In the genomic region with DNA sequence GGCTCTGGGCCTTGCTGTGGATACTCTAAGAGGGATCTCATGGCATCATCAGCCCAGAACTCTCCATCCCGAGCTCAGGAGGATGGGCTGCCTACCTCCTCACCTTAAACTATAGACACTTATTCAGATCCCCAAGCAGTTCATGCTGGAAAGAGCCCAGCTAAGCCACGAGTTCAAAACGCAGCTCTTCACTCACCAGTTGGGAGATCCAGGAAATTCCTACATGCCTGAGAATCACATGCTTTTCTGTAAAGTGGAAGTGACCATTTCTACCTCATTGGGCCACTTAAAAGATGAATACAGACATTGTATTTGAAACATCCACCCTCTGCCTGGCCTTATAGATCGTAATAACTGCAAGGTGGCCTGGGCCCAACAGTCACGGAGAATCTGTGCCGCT, we compare ENCODE assay signal across 29 cellular contexts. TPM values are rescaled to one million over a fixed set of nuclear protein-coding genes. Genes with fewer than 3 reads are reported as not detected.
DNase-seq lines count a peak whose midpoint lies in the region; ATAC-seq and TF ChIP-seq lines count a peak whose summit lies in the region.
"Had no signal": no experiment of that assay in that cellular context is flagged by ENCODE, and none has a peak within 500 bp of the region (broad histone marks: within the 10 kb centered on the region; RNA-seq: fewer than 3 reads in every experiment).

No MANE protein-coding gene starts in this region.

- no peak for ATAC-seq in activated T-helper 17 cell treated with anti-CD3 and anti-CD28 coated beads, Interleukin-2, amount 50 U/mL, for 72 hours (replicated peaks)
- ATAC-seq: CD8-positive, alpha-beta T cell; mucosa of descending colon; pancreas; stimulated activated naive CD8-positive, alpha-beta T cell treated with anti-CD3 and anti-CD28 coated beads, Interleukin-15, Interleukin-2, amounts not matched to agents 100 U/mL and 50 U/mL, for 24 hours had no signal

- no peak overlapping the region for H3K27ac Mint-ChIP-seq in activated T-helper 17 cell treated with anti-CD3 and anti-CD28 coated beads, Interleukin-2, amount 50 U/mL, for 72 hours
- H3K27ac Mint-ChIP-seq: CD8-positive, alpha-beta T cell; immature natural killer cell; type B pancreatic cell had no signal

- H3K36me3 Mint-ChIP-seq in activated T-helper 17 cell treated with anti-CD3 and anti-CD28 coated beads, Interleukin-2, amount 50 U/mL, for 72 hours (ENCODE audit: low read depth) = no peaks in the 10 kb centered on the region
- H3K36me3 Mint-ChIP-seq: CD8-positive, alpha-beta T cell; immature natural killer cell; type B pancreatic cell had no signal

- peak overlapping the region; percentile 30 to 85 for H3K4me3 ChIP-seq in ascending aorta
- H3K4me3 ChIP-seq in fibroblast of villous mesenchyme (ENCODE audit: low read depth, low read length) = no peak overlapping the region
- H3K4me3 ChIP-seq in suprapubic skin = peak overlapping the region; percentile 59
- H3K4me3 ChIP-seq: adrenal gland, dorsolateral prefrontal cortex, MG63, mucosa of descending colon, pancreas had no signal

- no peaks in the 10 kb centered on the region for H3K9me3 Mint-ChIP-seq in activated T-helper 17 cell treated with anti-CD3 and anti-CD28 coated beads, Interleukin-2, amount 50 U/mL, for 72 hours
- H3K9me3 Mint-ChIP-seq: CD8-positive, alpha-beta T cell; immature natural killer cell; nephron; type B pancreatic cell had no signal

- TF ChIP-seq EP300 in suprapubic skin (IDR thresholded peaks at IDR 0.05) = no peak

- no peak for TF ChIP-seq POLR2A in suprapubic skin (IDR thresholded peaks at IDR 0.05)

- peaks cover 4% of the 10 kb centered on the region for H3K4me1 Mint-ChIP-seq in activated T-helper 17 cell treated with anti-CD3 and anti-CD28 coated beads, Interleukin-2, amount 50 U/mL, for 72 hours

- H3K27me3 ChIP-seq in ascending aorta = no peaks in the 10 kb centered on the region
- peaks cover 17% of the 10 kb centered on the region for H3K27me3 ChIP-seq in suprapubic skin
- H3K27me3 ChIP-seq: MG63, pancreas, right atrium auricular region had no signal

- H3K27ac ChIP-seq in ascending aorta (peak overlapping the region; percentile 71 to 78), suprapubic skin (no peak overlapping the region)
- H3K27ac ChIP-seq: adrenal gland, pancreas had no signal

- H3K36me3 ChIP-seq in ascending aorta (peaks cover 18 to 55% of the 10 kb centered on the region in 2 donors), suprapubic skin (peaks cover 9% of the 10 kb centered on the region)
- H3K36me3 ChIP-seq: adrenal gland, pancreas had no signal

- H3K4me1 ChIP-seq in ascending aorta = peaks cover 15 to 69% of the 10 kb centered on the region in 2 donors
- peaks cover 31% of the 10 kb centered on the region for H3K4me1 ChIP-seq in suprapubic skin

- H3K4me3 Mint-ChIP-seq in activated T-helper 17 cell treated with anti-CD3 and anti-CD28 coated beads, Interleukin-2, amount 50 U/mL, for 72 hours = no peak overlapping the region
- H3K4me3 Mint-ChIP-seq: CD8-positive, alpha-beta T cell; immature natural killer cell had no signal

- intact Hi-C loops in ascending aorta (cut with DNase I) = no loop called here
- intact Hi-C loops in posterior cingulate gyrus (cut with DNase I) = no loop called here

- H3K27me3 Mint-ChIP-seq in activated T-helper 17 cell treated with anti-CD3 and anti-CD28 coated beads, Interleukin-2, amount 50 U/mL, for 72 hours = peaks cover 54% of the 10 kb centered on the region

- DNase-seq in GM03348 (ENCODE audit: low spot score) (peak; percentile 60), ascending aorta (ENCODE audit: low spot score in 2 of 2) (no peak), fibroblast of villous mesenchyme (ENCODE audit: low read depth) (peak; percentile 48), suprapubic skin (ENCODE audit: low spot score in 2 of 2) (no peak), RPMI8226 (no peak), posterior cingulate gyrus (no peak), NCI-H1048 (lab: John Stamatoyannopoulos, UW) (no peak)
- DNase-seq: activated CD4-positive, alpha-beta T cell treated with anti-CD3 and anti-CD28 coated beads for 1 hour; activated naive CD4-positive, alpha-beta T cell; activated T-cell treated with anti-CD3 and anti-CD28 coated beads, Interleukin-2, amount 50 U/mL, for 1 hour; adrenal gland; CD8-positive, alpha-beta T cell; dorsolateral prefrontal cortex; GOT3; immature natural killer cell; MG63; NCI-H1417; NCI-H2081 treated with DMSO at 0.1 percent for 48 hours; NCI-H446; SHP77; stimulated activated CD4-positive, alpha-beta T cell treated with anti-CD3 and anti-CD28 coated beads, Interleukin-15, amount 100 ng/mL, for 24 hours; stimulated activated naive CD8-positive, alpha-beta T cell treated with anti-CD3 and anti-CD28 coated beads, Interleukin-15, Interleukin-2, amounts not matched to agents 100 U/mL and 50 U/mL, for 24 hours; T-helper 1 cell had no signal

- H3K9me3 ChIP-seq in ascending aorta (no peaks in the 10 kb centered on the region), suprapubic skin (no peaks in the 10 kb centered on the region)
- H3K9me3 ChIP-seq: adrenal gland, MG63, mucosa of descending colon, pancreas, right atrium auricular region had no signal

- TF ChIP-seq CTCF in ascending aorta (IDR thresholded peaks at IDR 0.05) (no peak), fibroblast of villous mesenchyme (IDR thresholded peaks at IDR 0.05; ENCODE audit: insufficient read depth, low read depth, low read length) (no peak), suprapubic skin (IDR thresholded peaks at IDR 0.05) (no peak)

- WGBS in suprapubic skin = 75% methylated on average over 6 of the region's 6 CpGs

RNA-seq across cellular contexts. Expression of gene ATOH8, which starts 6.6 kb away (rescaled TPM):
- total RNA-seq in ascending aorta (239 TPM), fibroblast of villous mesenchyme (6.8 and 9.1 TPM in 2 replicates), suprapubic skin (10 to 100 TPM in 3 of 4 donors, 1 to 10 TPM in 1; 9.7 to 30.3 (median 27.3) TPM)
- total RNA-seq in activated T-helper 17 cell treated with anti-CD3 and anti-CD28 coated beads, Interleukin-2, amount 50 U/mL, for 72 hours = not detected

Comparison
In these comparisons a context has a peak if more than half of its experiments do, and no peak if none do; other contexts are left out.
1. DNase-seq: peak in GM03348 (single experiment) and fibroblast of villous mesenchyme (single experiment); none in ascending aorta (0 of 2), suprapubic skin (0 of 2), RPMI8226 (single experiment), posterior cingulate gyrus (0 of 10) and NCI-H1048 (single experiment).